ENCODE assay signal across 10 cellular contexts in the genomic region with DNA sequence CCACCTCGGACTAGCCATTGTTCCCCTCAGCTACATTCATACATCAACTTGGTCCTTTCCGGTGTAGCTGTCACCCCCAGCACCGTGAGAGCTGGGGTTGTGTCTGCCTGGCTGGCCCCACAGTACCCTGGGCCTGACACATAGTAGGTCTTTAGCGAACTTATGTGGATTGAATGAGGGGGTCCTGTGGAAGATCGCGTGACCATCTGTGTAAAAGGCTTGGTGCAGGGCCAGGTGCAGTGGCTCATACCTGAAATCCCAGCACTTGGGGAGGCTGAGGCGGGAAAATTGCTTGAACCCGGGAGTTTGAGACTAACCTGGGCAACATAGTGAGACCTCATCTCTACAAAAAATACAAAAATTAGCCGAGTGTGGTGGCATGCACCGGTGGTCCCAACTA. TPM values are rescaled to one million over a fixed set of nuclear protein-coding genes. Genes with fewer than 3 reads are reported as not detected.
A peak's percentile ranks its signal among the peaks of the same experiment; 100 is the strongest.
DNase-seq lines count a peak whose midpoint lies in the region; ATAC-seq and TF ChIP-seq lines count a peak whose summit lies in the region.
"Had no signal": no experiment of that assay in that cellular context is flagged by ENCODE, and none has a peak within 500 bp of the region (broad histone marks: within the 10 kb centered on the region; RNA-seq: fewer than 3 reads in every experiment).

No MANE protein-coding gene starts in this region.

- H3F3A ChIP-seq in GM23338 (replicated peaks; ENCODE audit: low read depth), result 0 out of 2 replicates have a peak, but pooled peaks cover 18% of the 10 kb centered on the region

- H3K4me1 Mint-ChIP-seq in GM23338, result peaks cover 35% of the 10 kb centered on the region
- H3K4me1 Mint-ChIP-seq in activated T-helper 1 cell treated with anti-CD3 and anti-CD28 coated beads, Interleukin-12 subunit alpha, Interleukin-12 subunit beta, Interleukin-2, Interleukin-4 antibody, amounts not matched to agents 30 ng/mL and 10 ng/mL and 1 ng/mL, durations not matched to agents 14 hours and 24 hours and 36 hours (ENCODE audit: low read depth), result peaks cover 40% of the 10 kb centered on the region
- peaks cover 28% of the 10 kb centered on the region for H3K4me1 Mint-ChIP-seq in memory B cell

- H3K9me2 ChIP-seq in GM23338 (ENCODE audit: insufficient read depth), result no peaks in the 10 kb centered on the region

- peaks cover 38% of the 10 kb centered on the region for H4K20me1 ChIP-seq in GM23338 (replicated peaks; ENCODE audit: insufficient read depth)

- H3K27me3 Mint-ChIP-seq in GM23338 (ENCODE audit: insufficient read depth, low read depth, poor library complexity) (peaks cover 8% of the 10 kb centered on the region), memory B cell (no peaks in the 10 kb centered on the region)
- H3K27me3 Mint-ChIP-seq in activated T-helper 1 cell treated with anti-CD3 and anti-CD28 coated beads, Interleukin-12 subunit alpha, Interleukin-12 subunit beta, Interleukin-2, Interleukin-4 antibody, amounts not matched to agents 30 ng/mL and 10 ng/mL and 1 ng/mL, durations not matched to agents 14 hours and 24 hours and 36 hours (ENCODE audit: insufficient read depth), result no peaks in the 10 kb centered on the region

- H2AFZ ChIP-seq in ACC112 (ENCODE audit: low read length, unreplicated experiment), result no peak overlapping the region
- H2AFZ ChIP-seq in GM23338, result no peak overlapping the region
- H2AFZ ChIP-seq: parathyroid adenoma had no signal

- ATAC-seq in GM23338 (no peak), memory B cell (ENCODE audit: low read depth) (no peak)

- H3K27me3 ChIP-seq in ACC112 (ENCODE audit: insufficient read depth, low read length) (no peaks in the 10 kb centered on the region), GM23338 (ENCODE audit: insufficient read depth) (no peaks in the 10 kb centered on the region)

- intact Hi-C loops in activated T-helper 1 cell treated with anti-CD3 and anti-CD28 coated beads, Interleukin-12 subunit alpha, Interleukin-12 subunit beta, Interleukin-2, Interleukin-4 antibody, amounts not matched to agents 30 ng/mL and 10 ng/mL and 1 ng/mL, durations not matched to agents 14 hours and 24 hours and 36 hours (cut with micrococcal nuclease), result loop anchor here (5.0 kb wide), 1 partner anchor 246 kb away; the partner anchor contains the start of gene DNM2

- no peak for DNase-seq in GM23338 (ENCODE audit: low spot score)
- no peak for DNase-seq in activated T-helper 1 cell treated with anti-CD3 and anti-CD28 coated beads, Interleukin-12 subunit alpha, Interleukin-12 subunit beta, Interleukin-2, Interleukin-4 antibody, amounts not matched to agents 30 ng/mL and 10 ng/mL and 1 ng/mL, durations not matched to agents 14 hours and 24 hours and 36 hours (ENCODE audit: low spot score)
- no peak for DNase-seq in memory B cell (ENCODE audit: low spot score in 2 of 2)
- no peak for DNase-seq in mucosa of gallbladder (ENCODE audit: low spot score)
- DNase-seq in HCEC 1CT, result no peak
- no peak for DNase-seq in NCI-H1092 treated with DMSO at 0.1 percent for 48 hours (lab: John Stamatoyannopoulos, UW)
- no peak for DNase-seq in H4 (ENCODE audit: low spot score)
- DNase-seq: NCI-H69 had no signal

- peaks cover 57% of the 10 kb centered on the region for H3K79me2 ChIP-seq in ACC112 (ENCODE audit: control insufficient read depth, insufficient read depth, low read length, unreplicated experiment)
- peaks cover 66% of the 10 kb centered on the region for H3K79me2 ChIP-seq in GM23338 (replicated peaks; ENCODE audit: insufficient read depth)

- H3K4me3 Mint-ChIP-seq in GM23338 (peak overlapping the region; percentile 91), memory B cell (peak overlapping the region; percentile 85)
- peak overlapping the region; percentile 89 for H3K4me3 Mint-ChIP-seq in activated T-helper 1 cell treated with anti-CD3 and anti-CD28 coated beads, Interleukin-12 subunit alpha, Interleukin-12 subunit beta, Interleukin-2, Interleukin-4 antibody, amounts not matched to agents 30 ng/mL and 10 ng/mL and 1 ng/mL, durations not matched to agents 14 hours and 24 hours and 36 hours

- H3K4me3 ChIP-seq in ACC112 (ENCODE audit: low read depth, low read length), result peak overlapping the region; percentile 49; the same call in 1 of the 2 replicates
- peak overlapping the region; percentile 97 for H3K4me3 ChIP-seq in GM23338

- no peak for TF ChIP-seq CTCF in GM23338 (conservative IDR thresholded peaks at IDR 0.05; ENCODE audit: low read depth in 2 of 2)

- H3K36me3 Mint-ChIP-seq in GM23338 (ENCODE audit: low read depth), result peaks cover 30% of the 10 kb centered on the region
- peaks cover 15% of the 10 kb centered on the region for H3K36me3 Mint-ChIP-seq in activated T-helper 1 cell treated with anti-CD3 and anti-CD28 coated beads, Interleukin-12 subunit alpha, Interleukin-12 subunit beta, Interleukin-2, Interleukin-4 antibody, amounts not matched to agents 30 ng/mL and 10 ng/mL and 1 ng/mL, durations not matched to agents 14 hours and 24 hours and 36 hours (ENCODE audit: low read depth)
- H3K36me3 Mint-ChIP-seq in memory B cell, result no peaks in the 10 kb centered on the region

- H3K27ac Mint-ChIP-seq in GM23338 (no peak overlapping the region), memory B cell (no peak overlapping the region)
- H3K27ac Mint-ChIP-seq in activated T-helper 1 cell treated with anti-CD3 and anti-CD28 coated beads, Interleukin-12 subunit alpha, Interleukin-12 subunit beta, Interleukin-2, Interleukin-4 antibody, amounts not matched to agents 30 ng/mL and 10 ng/mL and 1 ng/mL, durations not matched to agents 14 hours and 24 hours and 36 hours, result peak overlapping the region; percentile 72

- H3K9me3 Mint-ChIP-seq in GM23338, result no peaks in the 10 kb centered on the region
- no peaks in the 10 kb centered on the region for H3K9me3 Mint-ChIP-seq in activated T-helper 1 cell treated with anti-CD3 and anti-CD28 coated beads, Interleukin-12 subunit alpha, Interleukin-12 subunit beta, Interleukin-2, Interleukin-4 antibody, amounts not matched to agents 30 ng/mL and 10 ng/mL and 1 ng/mL, durations not matched to agents 14 hours and 24 hours and 36 hours
- no peaks in the 10 kb centered on the region for H3K9me3 Mint-ChIP-seq in memory B cell

- H3K27ac ChIP-seq in ACC112 (ENCODE audit: low read depth, low read length) (no peak overlapping the region), GM23338 (ENCODE audit: low read depth) (no peak overlapping the region)
- H3K27ac ChIP-seq: parathyroid adenoma had no signal

- H3K36me3 ChIP-seq in ACC112 (ENCODE audit: insufficient read depth, low read length) (no peaks in the 10 kb centered on the region), GM23338 (ENCODE audit: insufficient read depth) (no peaks in the 10 kb centered on the region; the same call in 1 of the 2 replicates)

- H3K4me1 ChIP-seq in ACC112 (ENCODE audit: control insufficient read depth, insufficient read depth, low read length, unreplicated experiment) (no peaks in the 10 kb centered on the region), GM23338 (ENCODE audit: insufficient read depth) (peaks cover 27% of the 10 kb centered on the region; the same call in 1 of the 2 replicates)

- peak overlapping the region; percentile 85; the same call in 1 of the 2 replicates for H3K4me2 ChIP-seq in GM23338

RNA-seq across cellular contexts. Expression of gene SMARCA4, which starts 2.0 kb away (rescaled TPM):
- 252 and 336 TPM in 2 replicates for total RNA-seq in GM23338 (2014; rRNA removed; shearing (Covaris generic))
- polyA plus RNA-seq in GM23338 (2016; fragmentation: Nextera tagmentation; extraction: Ambion mirVana), result 175 and 177 TPM in 2 replicates
- total RNA-seq in activated T-helper 1 cell treated with anti-CD3 and anti-CD28 coated beads, Interleukin-12 subunit alpha, Interleukin-12 subunit beta, Interleukin-2, Interleukin-4 antibody, amounts not matched to agents 30 ng/mL and 10 ng/mL and 1 ng/mL, durations not matched to agents 14 hours and 24 hours and 36 hours, result 177 and 178 TPM in 2 replicates
- total RNA-seq in mucosa of gallbladder, result 95.5 TPM
- total RNA-seq in H4 (2014; rRNA removed; shearing (Covaris generic)), result 47.2 and 57.9 TPM in 2 replicates

RNA-seq across cellular contexts. Expression of gene TIMM29, which starts 34.3 kb away (rescaled TPM):
- 56.4 and 60.7 TPM in 2 replicates for total RNA-seq in GM23338 (2014; rRNA removed; shearing (Covaris generic))
- polyA plus RNA-seq in GM23338 (2016; fragmentation: Nextera tagmentation; extraction: Ambion mirVana), result 23.7 and 24.1 TPM in 2 replicates
- total RNA-seq in activated T-helper 1 cell treated with anti-CD3 and anti-CD28 coated beads, Interleukin-12 subunit alpha, Interleukin-12 subunit beta, Interleukin-2, Interleukin-4 antibody, amounts not matched to agents 30 ng/mL and 10 ng/mL and 1 ng/mL, durations not matched to agents 14 hours and 24 hours and 36 hours, result 22.6 and 22.7 TPM in 2 replicates
- total RNA-seq in mucosa of gallbladder, result 23.8 TPM
- 11.2 and 23.5 TPM in 2 replicates for total RNA-seq in H4 (2014; rRNA removed; shearing (Covaris generic))

RNA-seq across cellular contexts. Expression of gene YIPF2, which starts 34.4 kb away (rescaled TPM):
- total RNA-seq in GM23338 (2014; rRNA removed; shearing (Covaris generic)), result 54.0 and 63.7 TPM in 2 replicates
- polyA plus RNA-seq in GM23338 (2016; fragmentation: Nextera tagmentation; extraction: Ambion mirVana), result 36.3 and 45.3 TPM in 2 replicates
- 28.8 and 29.5 TPM in 2 replicates for total RNA-seq in activated T-helper 1 cell treated with anti-CD3 and anti-CD28 coated beads, Interleukin-12 subunit alpha, Interleukin-12 subunit beta, Interleukin-2, Interleukin-4 antibody, amounts not matched to agents 30 ng/mL and 10 ng/mL and 1 ng/mL, durations not matched to agents 14 hours and 24 hours and 36 hours
- 76.8 TPM for total RNA-seq in mucosa of gallbladder
- total RNA-seq in H4 (2014; rRNA removed; shearing (Covaris generic)), result 31.7 and 42.5 TPM in 2 replicates
